ENCODE assay signal across 1 cellular context in the genomic region with DNA sequence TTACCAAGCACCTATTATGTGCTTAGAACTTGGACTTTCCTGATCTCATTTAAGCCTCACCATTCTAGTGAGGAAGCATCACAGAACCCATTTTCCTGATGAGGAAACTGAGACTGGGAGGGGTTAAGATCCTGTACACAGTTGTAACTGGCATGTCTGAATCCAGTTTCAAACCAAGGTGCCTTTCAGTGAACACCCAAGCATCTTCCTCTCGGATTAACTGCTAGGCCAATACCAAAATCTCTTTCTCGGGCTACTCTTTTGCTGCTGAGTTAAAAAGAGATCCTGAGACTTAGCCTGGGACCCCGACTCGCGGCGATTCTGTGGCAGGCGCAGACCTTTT.
TF ChIP-seq lines count a peak whose summit lies in the region.

No MANE protein-coding gene starts in this region.

TF ChIP-seq in GM23338, 12 proteins besides CTCF, POLR2A, EP300 and RAD21 (continued from another document):
- TF ChIP-seq, protein P1, sequence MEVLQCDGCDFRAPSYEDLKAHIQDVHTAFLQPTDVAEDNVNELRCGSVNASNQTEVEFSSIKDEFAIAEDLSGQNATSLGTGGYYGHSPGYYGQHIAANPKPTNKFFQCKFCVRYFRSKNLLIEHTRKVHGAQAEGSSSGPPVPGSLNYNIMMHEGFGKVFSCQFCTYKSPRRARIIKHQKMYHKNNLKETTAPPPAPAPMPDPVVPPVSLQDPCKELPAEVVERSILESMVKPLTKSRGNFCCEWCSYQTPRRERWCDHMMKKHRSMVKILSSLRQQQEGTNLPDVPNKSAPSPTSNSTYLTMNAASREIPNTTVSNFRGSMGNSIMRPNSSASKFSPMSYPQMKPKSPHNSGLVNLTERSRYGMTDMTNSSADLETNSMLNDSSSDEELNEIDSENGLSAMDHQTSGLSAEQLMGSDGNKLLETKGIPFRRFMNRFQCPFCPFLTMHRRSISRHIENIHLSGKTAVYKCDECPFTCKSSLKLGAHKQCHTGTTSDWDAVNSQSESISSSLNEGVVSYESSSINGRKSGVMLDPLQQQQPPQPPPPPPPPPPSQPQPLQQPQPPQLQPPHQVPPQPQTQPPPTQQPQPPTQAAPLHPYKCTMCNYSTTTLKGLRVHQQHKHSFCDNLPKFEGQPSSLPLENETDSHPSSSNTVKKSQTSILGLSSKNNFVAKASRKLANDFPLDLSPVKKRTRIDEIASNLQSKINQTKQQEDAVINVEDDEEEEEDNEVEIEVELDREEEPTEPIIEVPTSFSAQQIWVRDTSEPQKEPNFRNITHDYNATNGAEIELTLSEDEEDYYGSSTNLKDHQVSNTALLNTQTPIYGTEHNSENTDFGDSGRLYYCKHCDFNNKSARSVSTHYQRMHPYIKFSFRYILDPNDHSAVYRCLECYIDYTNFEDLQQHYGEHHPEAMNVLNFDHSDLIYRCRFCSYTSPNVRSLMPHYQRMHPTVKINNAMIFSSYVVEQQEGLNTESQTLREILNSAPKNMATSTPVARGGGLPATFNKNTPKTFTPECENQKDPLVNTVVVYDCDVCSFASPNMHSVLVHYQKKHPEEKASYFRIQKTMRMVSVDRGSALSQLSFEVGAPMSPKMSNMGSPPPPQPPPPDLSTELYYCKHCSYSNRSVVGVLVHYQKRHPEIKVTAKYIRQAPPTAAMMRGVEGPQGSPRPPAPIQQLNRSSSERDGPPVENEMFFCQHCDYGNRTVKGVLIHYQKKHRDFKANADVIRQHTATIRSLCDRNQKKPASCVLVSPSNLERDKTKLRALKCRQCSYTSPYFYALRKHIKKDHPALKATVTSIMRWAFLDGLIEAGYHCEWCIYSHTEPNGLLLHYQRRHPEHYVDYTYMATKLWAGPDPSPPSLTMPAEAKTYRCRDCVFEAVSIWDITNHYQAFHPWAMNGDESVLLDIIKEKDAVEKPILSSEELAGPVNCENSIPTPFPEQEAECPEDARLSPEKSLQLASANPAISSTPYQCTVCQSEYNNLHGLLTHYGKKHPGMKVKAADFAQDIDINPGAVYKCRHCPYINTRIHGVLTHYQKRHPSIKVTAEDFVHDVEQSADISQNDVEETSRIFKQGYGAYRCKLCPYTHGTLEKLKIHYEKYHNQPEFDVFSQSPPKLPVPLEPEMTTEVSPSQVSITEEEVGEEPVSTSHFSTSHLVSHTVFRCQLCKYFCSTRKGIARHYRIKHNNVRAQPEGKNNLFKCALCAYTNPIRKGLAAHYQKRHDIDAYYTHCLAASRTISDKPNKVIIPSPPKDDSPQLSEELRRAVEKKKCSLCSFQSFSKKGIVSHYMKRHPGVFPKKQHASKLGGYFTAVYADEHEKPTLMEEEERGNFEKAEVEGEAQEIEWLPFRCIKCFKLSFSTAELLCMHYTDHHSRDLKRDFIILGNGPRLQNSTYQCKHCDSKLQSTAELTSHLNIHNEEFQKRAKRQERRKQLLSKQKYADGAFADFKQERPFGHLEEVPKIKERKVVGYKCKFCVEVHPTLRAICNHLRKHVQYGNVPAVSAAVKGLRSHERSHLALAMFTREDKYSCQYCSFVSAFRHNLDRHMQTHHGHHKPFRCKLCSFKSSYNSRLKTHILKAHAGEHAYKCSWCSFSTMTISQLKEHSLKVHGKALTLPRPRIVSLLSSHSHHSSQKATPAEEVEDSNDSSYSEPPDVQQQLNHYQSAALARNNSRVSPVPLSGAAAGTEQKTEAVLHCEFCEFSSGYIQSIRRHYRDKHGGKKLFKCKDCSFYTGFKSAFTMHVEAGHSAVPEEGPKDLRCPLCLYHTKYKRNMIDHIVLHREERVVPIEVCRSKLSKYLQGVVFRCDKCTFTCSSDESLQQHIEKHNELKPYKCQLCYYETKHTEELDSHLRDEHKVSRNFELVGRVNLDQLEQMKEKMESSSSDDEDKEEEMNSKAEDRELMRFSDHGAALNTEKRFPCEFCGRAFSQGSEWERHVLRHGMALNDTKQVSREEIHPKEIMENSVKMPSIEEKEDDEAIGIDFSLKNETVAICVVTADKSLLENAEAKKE (CRISPR knock-in tag; IDR thresholded peaks at IDR 0.05) = no peak
